1 cellular context compared by ENCODE assay signal in the genomic region with DNA sequence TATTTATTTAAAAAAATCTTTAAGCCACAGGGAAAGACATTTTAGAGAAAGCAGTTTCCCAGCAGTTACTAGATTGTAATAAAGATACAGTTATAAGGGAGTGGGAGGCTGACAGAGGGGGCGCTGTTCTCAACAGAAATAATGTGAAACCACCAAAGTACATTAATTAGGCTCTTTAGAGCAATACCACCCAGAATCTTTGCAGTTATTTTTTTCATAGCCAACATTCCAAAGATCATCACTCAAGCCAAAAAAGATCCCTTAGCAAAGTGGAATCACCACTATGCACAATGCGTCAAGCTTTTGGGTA.
TF ChIP-seq lines count a peak whose summit lies in the region.

No MANE protein-coding gene starts in this region.

TF ChIP-seq in HEK293T, 16 proteins besides CTCF, POLR2A, EP300 and RAD21 (continued from another document):
- TF ChIP-seq NFRKB (IDR thresholded peaks at IDR 0.05) = no peak
- TF ChIP-seq HDGF (IDR thresholded peaks at IDR 0.05; ENCODE audit: borderline replicate concordance) = no peak
- no peak for TF ChIP-seq L3MBTL2 (conservative IDR thresholded peaks at IDR 0.05)
- TF ChIP-seq ZNF384 (IDR thresholded peaks at IDR 0.05) = no peak
- no peak for TF ChIP-seq TARDBP (IDR thresholded peaks at IDR 0.05)
- TF ChIP-seq FOXA1 (IDR thresholded peaks at IDR 0.05) = no peak
- TF ChIP-seq, protein P1, sequence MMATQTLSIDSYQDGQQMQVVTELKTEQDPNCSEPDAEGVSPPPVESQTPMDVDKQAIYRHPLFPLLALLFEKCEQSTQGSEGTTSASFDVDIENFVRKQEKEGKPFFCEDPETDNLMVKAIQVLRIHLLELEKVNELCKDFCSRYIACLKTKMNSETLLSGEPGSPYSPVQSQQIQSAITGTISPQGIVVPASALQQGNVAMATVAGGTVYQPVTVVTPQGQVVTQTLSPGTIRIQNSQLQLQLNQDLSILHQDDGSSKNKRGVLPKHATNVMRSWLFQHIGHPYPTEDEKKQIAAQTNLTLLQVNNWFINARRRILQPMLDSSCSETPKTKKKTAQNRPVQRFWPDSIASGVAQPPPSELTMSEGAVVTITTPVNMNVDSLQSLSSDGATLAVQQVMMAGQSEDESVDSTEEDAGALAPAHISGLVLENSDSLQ (IDR thresholded peaks at IDR 0.05) = no peak
- TF ChIP-seq ELF4 (IDR thresholded peaks at IDR 0.05) = no peak
- TF ChIP-seq SUZ12 (IDR thresholded peaks at IDR 0.05) = no peak
- TF ChIP-seq LEF1 (IDR thresholded peaks at IDR 0.05; ENCODE audit: borderline replicate concordance) = no peak
